Comparison of ENCODE assay signal across 10 cellular contexts in the genomic region with DNA sequence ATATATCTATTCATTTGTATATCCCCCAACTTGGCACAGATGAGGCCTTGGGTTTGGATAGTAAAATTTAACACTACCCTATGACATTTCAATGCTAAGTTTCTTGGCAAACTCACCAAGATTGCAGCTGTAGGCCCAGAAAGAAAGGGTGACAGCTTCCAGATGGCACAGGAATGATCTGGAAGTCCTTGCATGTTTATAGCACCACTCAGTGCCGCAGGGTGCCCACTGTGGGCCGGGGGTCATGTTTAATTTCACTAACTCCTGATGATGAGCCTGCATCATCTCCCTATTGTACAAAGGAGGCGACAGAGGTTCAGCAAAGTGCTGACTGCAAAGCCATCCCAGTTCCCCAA.
DNase-seq lines count a peak whose midpoint lies in the region; ATAC-seq and TF ChIP-seq lines count a peak whose summit lies in the region.
"Had no signal": no experiment of that assay in that cellular context is flagged by ENCODE, and none has a peak within 500 bp of the region (broad histone marks: within the 10 kb centered on the region; RNA-seq: fewer than 3 reads in every experiment).

No MANE protein-coding gene starts in this region.

- 0 out of 2 replicates have a peak overlapping the region, but pooled peaks have one; percentile 10 for H3K27ac ChIP-seq in GM23338 (ENCODE audit: low read depth)
- H3K27ac ChIP-seq in ascending aorta: peak overlapping the region; percentile 52 to 57
- peak overlapping the region; percentile 77 for H3K27ac ChIP-seq in stomach smooth muscle (ENCODE audit: low read length)

- no peaks in the 10 kb centered on the region for H3K9me3 Mint-ChIP-seq in GM23338
- H3K9me3 Mint-ChIP-seq: activated T-helper 1 cell treated with anti-CD3 and anti-CD28 coated beads, Interleukin-12 subunit alpha, Interleukin-12 subunit beta, Interleukin-2, Interleukin-4 antibody, amounts not matched to agents 30 ng/mL and 10 ng/mL and 1 ng/mL, durations not matched to agents 14 hours and 24 hours and 36 hours; memory B cell had no signal

- DNase-seq in GM23338 (ENCODE audit: low spot score) (no peak), ascending aorta (ENCODE audit: low spot score in 2 of 2) (no peak), left colon (peak; percentile 24 to 60), NCI-H526 treated with DMSO at 0.1 percent for 48 hours (lab: John Stamatoyannopoulos, UW) (no peak), activated gamma-delta T cell treated with Interleukin-2 at 50 U/mL for 16 hours (no peak)
- DNase-seq: activated CD4-positive, alpha-beta T cell treated with anti-CD3 and anti-CD28 coated beads for 1 hour had no signal

- H3K27ac Mint-ChIP-seq in GM23338: peak overlapping the region; percentile 62; the same call in 1 of the 2 replicates
- H3K27ac Mint-ChIP-seq: memory B cell had no signal

- no peak overlapping the region for H2AFZ ChIP-seq in GM23338

- peak; percentile 23 to 24; a peak in 1 of 4 replicates for TF ChIP-seq CTCF in GM23338 (conservative IDR thresholded peaks at IDR 0.05; ENCODE audit: low read depth in 2 of 2)
- TF ChIP-seq CTCF in ascending aorta (IDR thresholded peaks at IDR 0.05): no peak

- H3K4me1 ChIP-seq in GM23338 (ENCODE audit: insufficient read depth) (peaks cover 50% of the 10 kb centered on the region), ascending aorta (peaks cover 4% of the 10 kb centered on the region in 2 donors), stomach smooth muscle (ENCODE audit: control insufficient read depth, insufficient read depth, low read length) (peaks cover 33% of the 10 kb centered on the region)

- intact Hi-C loops in ascending aorta (cut with DNase I): no loop called here
- intact Hi-C loops in left colon (cut with DNase I, micrococcal nuclease): loop anchor here in 1 of 2 donors (10.0 kb wide), 1 partner anchor 160 kb away; no protein-coding TSS in a partner anchor

- ATAC-seq in GM23338: no peak; the same call in 2 of the 3 replicates
- peak; percentile 4 for ATAC-seq in left colon
- no peak for ATAC-seq in GM21515 (IDR thresholded peaks at IDR 0.05; ENCODE audit: unreplicated experiment)

- peaks cover 6% of the 10 kb centered on the region for H3K27me3 Mint-ChIP-seq in GM23338 (ENCODE audit: insufficient read depth, low read depth, poor library complexity)
- H3K27me3 Mint-ChIP-seq: memory B cell had no signal

- H4K20me1 ChIP-seq in GM23338 (replicated peaks; ENCODE audit: insufficient read depth): no peaks in the 10 kb centered on the region

- 0 out of 2 replicates have a peak, but pooled peaks cover 5% of the 10 kb centered on the region for H3K79me2 ChIP-seq in GM23338 (replicated peaks; ENCODE audit: insufficient read depth)

- H3K9me3 ChIP-seq in ascending aorta (no peaks in the 10 kb centered on the region), stomach smooth muscle (ENCODE audit: control insufficient read depth in 2 of 2, low read length in 2 of 2) (no peaks in the 10 kb centered on the region)

- H3K4me3 Mint-ChIP-seq in GM23338: no peak overlapping the region
- H3K4me3 Mint-ChIP-seq: memory B cell had no signal

- H3K4me1 Mint-ChIP-seq in GM23338: peaks cover 68% of the 10 kb centered on the region

- H3K9ac ChIP-seq in stomach smooth muscle (ENCODE audit: low read length in 2 of 2): peak overlapping the region; percentile 21 to 24

- no peaks in the 10 kb centered on the region for H3K9me2 ChIP-seq in GM23338 (ENCODE audit: insufficient read depth)

- no peak overlapping the region; the same call in 1 of the 2 replicates for H3K4me2 ChIP-seq in GM23338

- H3F3A ChIP-seq in GM23338 (replicated peaks; ENCODE audit: low read depth): no peaks in the 10 kb centered on the region

- H3K36me3 ChIP-seq in GM23338 (ENCODE audit: insufficient read depth): no peaks in the 10 kb centered on the region
- no peaks in the 10 kb centered on the region for H3K36me3 ChIP-seq in ascending aorta
- no peaks in the 10 kb centered on the region for H3K36me3 ChIP-seq in stomach smooth muscle (ENCODE audit: control insufficient read depth in 2 of 2, insufficient read depth in 2 of 2, low read length in 2 of 2)

- H3K36me3 Mint-ChIP-seq in GM23338 (ENCODE audit: low read depth): no peaks in the 10 kb centered on the region

- H3K4me3 ChIP-seq in GM23338: no peak overlapping the region
- H3K4me3 ChIP-seq in ascending aorta: no peak overlapping the region
- peak overlapping the region; percentile 8 to 35 for H3K4me3 ChIP-seq in stomach smooth muscle (ENCODE audit: low read length in 2 of 2)

- H3K27me3 ChIP-seq in GM23338 (ENCODE audit: insufficient read depth) (no peaks in the 10 kb centered on the region), ascending aorta (no peaks in the 10 kb centered on the region), stomach smooth muscle (ENCODE audit: control insufficient read depth in 1 of 2, insufficient read depth in 2 of 2, low read length in 2 of 2) (no peaks in the 10 kb centered on the region)

TF ChIP-seq in GM23338, 12 proteins besides CTCF, POLR2A, EP300 and RAD21 (continues in another document):
- no peak for TF ChIP-seq REST (IDR thresholded peaks at IDR 0.05; ENCODE audit: unreplicated experiment)
- no peak for TF ChIP-seq POLR2AphosphoS5 (IDR thresholded peaks at IDR 0.05; ENCODE audit: low read depth)
- TF ChIP-seq CREB1 (CRISPR knock-in tag; IDR thresholded peaks at IDR 0.05; ENCODE audit: low read depth): no peak
- TF ChIP-seq, protein P1, sequence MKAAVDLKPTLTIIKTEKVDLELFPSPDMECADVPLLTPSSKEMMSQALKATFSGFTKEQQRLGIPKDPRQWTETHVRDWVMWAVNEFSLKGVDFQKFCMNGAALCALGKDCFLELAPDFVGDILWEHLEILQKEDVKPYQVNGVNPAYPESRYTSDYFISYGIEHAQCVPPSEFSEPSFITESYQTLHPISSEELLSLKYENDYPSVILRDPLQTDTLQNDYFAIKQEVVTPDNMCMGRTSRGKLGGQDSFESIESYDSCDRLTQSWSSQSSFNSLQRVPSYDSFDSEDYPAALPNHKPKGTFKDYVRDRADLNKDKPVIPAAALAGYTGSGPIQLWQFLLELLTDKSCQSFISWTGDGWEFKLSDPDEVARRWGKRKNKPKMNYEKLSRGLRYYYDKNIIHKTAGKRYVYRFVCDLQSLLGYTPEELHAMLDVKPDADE (IDR thresholded peaks at IDR 0.05): no peak
- no peak for TF ChIP-seq ZNF114 (CRISPR knock-in tag; IDR thresholded peaks at IDR 0.05)

Comparison
In these comparisons a context has a peak if more than half of its experiments do, and no peak if none do; other contexts are left out.
1. DNase-seq: peak in left colon (2 of 2); none in GM23338 (single experiment), ascending aorta (0 of 2), NCI-H526 treated with DMSO at 0.1 percent for 48 hours (single experiment) and activated gamma-delta T cell treated with Interleukin-2 at 50 U/mL for 16 hours (single experiment).
2. H3K27ac ChIP-seq: peak in every context shown above with its lines; median percentile 77 in stomach smooth muscle; 54 in ascending aorta; 10 in GM23338.
3. H3K4me3 ChIP-seq: peak in stomach smooth muscle (2 of 2); none in GM23338 (single experiment) and ascending aorta (0 of 2).
4. CTCF ChIP-seq: peak in GM23338 (2 of 2); none in ascending aorta (0 of 3).